In genomic region chr16:69706975-69707340, GRCh38 we compare ENCODE assay signal across 2 cellular contexts.
TF ChIP-seq lines count a peak whose summit lies in the region.

No MANE protein-coding gene starts in this region.

TF ChIP-seq in HCT116, 20 proteins besides CTCF, POLR2A, EP300 and RAD21:
- TF ChIP-seq, protein P1, sequence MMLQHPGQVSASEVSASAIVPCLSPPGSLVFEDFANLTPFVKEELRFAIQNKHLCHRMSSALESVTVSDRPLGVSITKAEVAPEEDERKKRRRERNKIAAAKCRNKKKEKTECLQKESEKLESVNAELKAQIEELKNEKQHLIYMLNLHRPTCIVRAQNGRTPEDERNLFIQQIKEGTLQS (IDR thresholded peaks at IDR 0.05), result no peak

TF ChIP-seq in SK-N-SH treated with all-trans-retinoic acid at 6 μM for 48 hours, 23 proteins besides CTCF, POLR2A, EP300 and RAD21:
- TF ChIP-seq ZNF8 (CRISPR knock-in tag; IDR thresholded peaks at IDR 0.05), result no peak
- no peak for TF ChIP-seq ZFP3 (CRISPR knock-in tag; IDR thresholded peaks at IDR 0.05)
- TF ChIP-seq, protein P2, sequence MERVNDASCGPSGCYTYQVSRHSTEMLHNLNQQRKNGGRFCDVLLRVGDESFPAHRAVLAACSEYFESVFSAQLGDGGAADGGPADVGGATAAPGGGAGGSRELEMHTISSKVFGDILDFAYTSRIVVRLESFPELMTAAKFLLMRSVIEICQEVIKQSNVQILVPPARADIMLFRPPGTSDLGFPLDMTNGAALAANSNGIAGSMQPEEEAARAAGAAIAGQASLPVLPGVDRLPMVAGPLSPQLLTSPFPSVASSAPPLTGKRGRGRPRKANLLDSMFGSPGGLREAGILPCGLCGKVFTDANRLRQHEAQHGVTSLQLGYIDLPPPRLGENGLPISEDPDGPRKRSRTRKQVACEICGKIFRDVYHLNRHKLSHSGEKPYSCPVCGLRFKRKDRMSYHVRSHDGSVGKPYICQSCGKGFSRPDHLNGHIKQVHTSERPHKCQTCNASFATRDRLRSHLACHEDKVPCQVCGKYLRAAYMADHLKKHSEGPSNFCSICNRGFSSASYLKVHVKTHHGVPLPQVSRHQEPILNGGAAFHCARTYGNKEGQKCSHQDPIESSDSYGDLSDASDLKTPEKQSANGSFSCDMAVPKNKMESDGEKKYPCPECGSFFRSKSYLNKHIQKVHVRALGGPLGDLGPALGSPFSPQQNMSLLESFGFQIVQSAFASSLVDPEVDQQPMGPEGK (CRISPR knock-in tag; IDR thresholded peaks at IDR 0.05; ENCODE audit: borderline replicate concordance), result no peak
- TF ChIP-seq CREB5 (CRISPR knock-in tag; IDR thresholded peaks at IDR 0.05; ENCODE audit: low read depth), result no peak
- TF ChIP-seq PPARA (CRISPR knock-in tag; IDR thresholded peaks at IDR 0.05; ENCODE audit: borderline replicate concordance), result no peak
- no peak for TF ChIP-seq SNAI2 (CRISPR knock-in tag; IDR thresholded peaks at IDR 0.05)
- no peak for TF ChIP-seq ARNTL (CRISPR knock-in tag; IDR thresholded peaks at IDR 0.05; ENCODE audit: borderline replicate concordance, low read depth)
- TF ChIP-seq ZC3H10 (CRISPR knock-in tag; IDR thresholded peaks at IDR 0.05), result no peak
- no peak for TF ChIP-seq OSR1 (CRISPR knock-in tag; IDR thresholded peaks at IDR 0.05)
- TF ChIP-seq CSRNP3 (CRISPR knock-in tag; IDR thresholded peaks at IDR 0.05), result no peak
- TF ChIP-seq ZFP30 (CRISPR knock-in tag; IDR thresholded peaks at IDR 0.05), result no peak
- TF ChIP-seq CSDC2 (CRISPR knock-in tag; IDR thresholded peaks at IDR 0.05), result no peak
- TF ChIP-seq BACH2 (CRISPR knock-in tag; IDR thresholded peaks at IDR 0.05; ENCODE audit: borderline replicate concordance), result no peak
- TF ChIP-seq RARB (CRISPR knock-in tag; IDR thresholded peaks at IDR 0.05), result no peak
- TF ChIP-seq GLIS3 (CRISPR knock-in tag; IDR thresholded peaks at IDR 0.05), result no peak
- TF ChIP-seq TSHZ2 (CRISPR knock-in tag; IDR thresholded peaks at IDR 0.05), result no peak
- no peak for TF ChIP-seq ZNF565 (CRISPR knock-in tag; conservative IDR thresholded peaks at IDR 0.05; ENCODE audit: low read depth)
- TF ChIP-seq ESRRG (CRISPR knock-in tag; IDR thresholded peaks at IDR 0.05), result no peak
- no peak for TF ChIP-seq TOX (CRISPR knock-in tag; IDR thresholded peaks at IDR 0.05; ENCODE audit: borderline replicate concordance)
